ENCODE assay signal across 1 cellular context in the genomic region with DNA sequence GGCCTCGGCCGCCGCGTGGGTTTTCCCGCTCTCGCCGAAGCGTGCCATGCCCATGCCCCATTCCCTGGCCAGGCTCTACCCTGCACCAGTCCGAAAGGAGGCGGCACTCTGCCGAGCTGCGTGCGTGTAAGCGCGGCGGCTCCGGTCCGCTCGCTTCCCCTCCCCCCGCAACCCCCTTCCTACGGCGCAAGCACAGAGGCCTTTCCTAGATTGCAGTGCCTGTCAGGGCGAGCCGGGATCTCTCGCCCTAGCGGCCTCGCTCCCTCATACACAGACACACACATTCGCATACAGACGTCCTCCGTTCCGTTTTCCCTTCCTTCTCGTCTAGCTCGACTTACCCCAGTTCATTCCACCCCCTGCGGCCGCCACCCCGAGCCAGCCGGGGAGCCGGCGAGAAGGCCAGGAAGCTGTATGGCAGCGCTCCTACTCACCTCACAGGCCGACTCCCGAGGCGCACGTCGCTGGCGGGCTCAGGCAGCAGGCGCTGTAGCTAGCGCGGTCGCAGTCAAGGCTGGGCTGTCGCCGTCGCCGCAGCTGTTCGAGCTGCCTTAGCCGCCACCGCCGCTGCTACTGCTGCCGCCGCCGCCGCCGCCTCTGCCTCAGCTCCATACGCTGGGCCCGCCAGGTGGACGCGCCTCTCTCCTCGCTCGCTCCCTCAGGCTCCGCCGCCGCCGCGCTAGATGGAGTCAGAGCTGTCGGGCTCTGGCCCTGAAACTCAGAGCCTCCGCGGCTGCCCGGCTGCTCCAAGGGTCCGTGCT.
TF ChIP-seq lines count a peak whose summit lies in the region.

No MANE protein-coding gene starts in this region.

TF ChIP-seq in HepG2, 621 proteins besides CTCF, POLR2A, EP300 and RAD21 (continued from another document):
- TF ChIP-seq, protein P1, sequence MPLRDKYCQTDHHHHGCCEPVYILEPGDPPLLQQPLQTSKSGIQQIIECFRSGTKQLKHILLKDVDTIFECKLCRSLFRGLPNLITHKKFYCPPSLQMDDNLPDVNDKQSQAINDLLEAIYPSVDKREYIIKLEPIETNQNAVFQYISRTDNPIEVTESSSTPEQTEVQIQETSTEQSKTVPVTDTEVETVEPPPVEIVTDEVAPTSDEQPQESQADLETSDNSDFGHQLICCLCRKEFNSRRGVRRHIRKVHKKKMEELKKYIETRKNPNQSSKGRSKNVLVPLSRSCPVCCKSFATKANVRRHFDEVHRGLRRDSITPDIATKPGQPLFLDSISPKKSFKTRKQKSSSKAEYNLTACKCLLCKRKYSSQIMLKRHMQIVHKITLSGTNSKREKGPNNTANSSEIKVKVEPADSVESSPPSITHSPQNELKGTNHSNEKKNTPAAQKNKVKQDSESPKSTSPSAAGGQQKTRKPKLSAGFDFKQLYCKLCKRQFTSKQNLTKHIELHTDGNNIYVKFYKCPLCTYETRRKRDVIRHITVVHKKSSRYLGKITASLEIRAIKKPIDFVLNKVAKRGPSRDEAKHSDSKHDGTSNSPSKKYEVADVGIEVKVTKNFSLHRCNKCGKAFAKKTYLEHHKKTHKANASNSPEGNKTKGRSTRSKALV (CRISPR knock-in tag; IDR thresholded peaks at IDR 0.05): peak; percentile 95; the same call in 1 of the 2 replicates
- TF ChIP-seq, protein P2, sequence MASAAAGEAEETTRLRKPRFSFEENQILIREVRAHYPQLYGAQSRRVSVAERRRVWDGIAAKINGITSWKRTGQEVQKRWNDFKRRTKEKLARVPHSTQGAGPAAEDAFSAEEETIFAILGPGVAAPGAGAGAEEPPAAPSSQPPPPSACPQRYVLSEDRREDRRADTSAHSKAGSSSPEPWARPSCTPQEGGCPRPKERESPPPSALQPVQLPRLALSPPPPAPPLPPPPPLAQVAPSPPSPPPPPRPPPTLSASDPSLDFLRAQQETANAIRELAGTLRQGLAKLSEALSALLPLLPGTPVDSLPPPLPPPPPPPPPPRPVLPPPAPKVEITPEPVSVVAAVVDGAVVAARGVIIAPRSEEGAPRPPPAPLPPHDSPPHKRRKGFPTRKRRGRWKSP (CRISPR knock-in tag; IDR thresholded peaks at IDR 0.05): peak; percentile 95
- TF ChIP-seq ZNF724P (CRISPR knock-in tag; IDR thresholded peaks at IDR 0.05; ENCODE audit: borderline replicate concordance) (no peak), ZNF337 (CRISPR knock-in tag; IDR thresholded peaks at IDR 0.05; ENCODE audit: borderline replicate concordance, low read depth) (no peak), REL (CRISPR knock-in tag; conservative IDR thresholded peaks at IDR 0.05) (no peak), KDM5B (CRISPR knock-in tag; IDR thresholded peaks at IDR 0.05; ENCODE audit: borderline replicate concordance) (peak; percentile 71; the same call in 1 of the 2 replicates), NAIF1 (CRISPR knock-in tag; IDR thresholded peaks at IDR 0.05; ENCODE audit: borderline replicate concordance) (no peak), CC2D1A (CRISPR knock-in tag; IDR thresholded peaks at IDR 0.05) (no peak), ZNF292 (CRISPR knock-in tag; IDR thresholded peaks at IDR 0.05; ENCODE audit: borderline replicate concordance, low read depth) (no peak), ZFY (CRISPR knock-in tag; IDR thresholded peaks at IDR 0.05) (0 out of 2 replicates have a peak, but pooled peaks have one; percentile 20)
- TF ChIP-seq, protein P3, sequence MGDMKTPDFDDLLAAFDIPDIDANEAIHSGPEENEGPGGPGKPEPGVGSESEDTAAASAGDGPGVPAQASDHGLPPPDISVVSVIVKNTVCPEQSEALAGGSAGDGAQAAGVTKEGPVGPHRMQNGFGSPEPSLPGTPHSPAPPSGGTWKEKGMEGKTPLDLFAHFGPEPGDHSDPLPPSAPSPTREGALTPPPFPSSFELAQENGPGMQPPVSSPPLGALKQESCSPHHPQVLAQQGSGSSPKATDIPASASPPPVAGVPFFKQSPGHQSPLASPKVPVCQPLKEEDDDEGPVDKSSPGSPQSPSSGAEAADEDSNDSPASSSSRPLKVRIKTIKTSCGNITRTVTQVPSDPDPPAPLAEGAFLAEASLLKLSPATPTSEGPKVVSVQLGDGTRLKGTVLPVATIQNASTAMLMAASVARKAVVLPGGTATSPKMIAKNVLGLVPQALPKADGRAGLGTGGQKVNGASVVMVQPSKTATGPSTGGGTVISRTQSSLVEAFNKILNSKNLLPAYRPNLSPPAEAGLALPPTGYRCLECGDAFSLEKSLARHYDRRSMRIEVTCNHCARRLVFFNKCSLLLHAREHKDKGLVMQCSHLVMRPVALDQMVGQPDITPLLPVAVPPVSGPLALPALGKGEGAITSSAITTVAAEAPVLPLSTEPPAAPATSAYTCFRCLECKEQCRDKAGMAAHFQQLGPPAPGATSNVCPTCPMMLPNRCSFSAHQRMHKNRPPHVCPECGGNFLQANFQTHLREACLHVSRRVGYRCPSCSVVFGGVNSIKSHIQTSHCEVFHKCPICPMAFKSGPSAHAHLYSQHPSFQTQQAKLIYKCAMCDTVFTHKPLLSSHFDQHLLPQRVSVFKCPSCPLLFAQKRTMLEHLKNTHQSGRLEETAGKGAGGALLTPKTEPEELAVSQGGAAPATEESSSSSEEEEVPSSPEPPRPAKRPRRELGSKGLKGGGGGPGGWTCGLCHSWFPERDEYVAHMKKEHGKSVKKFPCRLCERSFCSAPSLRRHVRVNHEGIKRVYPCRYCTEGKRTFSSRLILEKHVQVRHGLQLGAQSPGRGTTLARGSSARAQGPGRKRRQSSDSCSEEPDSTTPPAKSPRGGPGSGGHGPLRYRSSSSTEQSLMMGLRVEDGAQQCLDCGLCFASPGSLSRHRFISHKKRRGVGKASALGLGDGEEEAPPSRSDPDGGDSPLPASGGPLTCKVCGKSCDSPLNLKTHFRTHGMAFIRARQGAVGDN (CRISPR knock-in tag; IDR thresholded peaks at IDR 0.05): peak; percentile 66
- TF ChIP-seq, protein P4, sequence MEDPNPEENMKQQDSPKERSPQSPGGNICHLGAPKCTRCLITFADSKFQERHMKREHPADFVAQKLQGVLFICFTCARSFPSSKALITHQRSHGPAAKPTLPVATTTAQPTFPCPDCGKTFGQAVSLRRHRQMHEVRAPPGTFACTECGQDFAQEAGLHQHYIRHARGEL (CRISPR knock-in tag; IDR thresholded peaks at IDR 0.05): no peak
- TF ChIP-seq, protein P5, sequence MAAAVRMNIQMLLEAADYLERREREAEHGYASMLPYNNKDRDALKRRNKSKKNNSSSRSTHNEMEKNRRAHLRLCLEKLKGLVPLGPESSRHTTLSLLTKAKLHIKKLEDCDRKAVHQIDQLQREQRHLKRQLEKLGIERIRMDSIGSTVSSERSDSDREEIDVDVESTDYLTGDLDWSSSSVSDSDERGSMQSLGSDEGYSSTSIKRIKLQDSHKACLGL (CRISPR knock-in tag; IDR thresholded peaks at IDR 0.05): 0 out of 2 replicates have a peak, but pooled peaks have one; percentile 28
- TF ChIP-seq, protein P6, sequence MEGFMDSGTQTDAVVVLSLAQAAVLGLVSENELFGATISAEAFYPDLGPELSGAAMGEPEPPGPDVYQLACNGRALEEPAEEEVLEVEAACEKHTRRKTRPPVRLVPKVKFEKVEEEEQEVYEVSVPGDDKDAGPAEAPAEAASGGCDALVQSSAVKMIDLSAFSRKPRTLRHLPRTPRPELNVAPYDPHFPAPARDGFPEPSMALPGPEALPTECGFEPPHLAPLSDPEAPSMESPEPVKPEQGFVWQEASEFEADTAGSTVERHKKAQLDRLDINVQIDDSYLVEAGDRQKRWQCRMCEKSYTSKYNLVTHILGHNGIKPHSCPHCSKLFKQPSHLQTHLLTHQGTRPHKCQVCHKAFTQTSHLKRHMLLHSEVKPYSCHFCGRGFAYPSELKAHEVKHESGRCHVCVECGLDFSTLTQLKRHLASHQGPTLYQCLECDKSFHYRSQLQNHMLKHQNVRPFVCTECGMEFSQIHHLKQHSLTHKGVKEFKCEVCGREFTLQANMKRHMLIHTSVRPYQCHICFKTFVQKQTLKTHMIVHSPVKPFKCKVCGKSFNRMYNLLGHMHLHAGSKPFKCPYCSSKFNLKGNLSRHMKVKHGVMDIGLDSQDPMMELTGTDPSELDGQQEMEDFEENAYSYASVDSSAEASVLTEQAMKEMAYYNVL (CRISPR knock-in tag; IDR thresholded peaks at IDR 0.05; ENCODE audit: borderline replicate concordance): no peak
- TF ChIP-seq, protein P7, sequence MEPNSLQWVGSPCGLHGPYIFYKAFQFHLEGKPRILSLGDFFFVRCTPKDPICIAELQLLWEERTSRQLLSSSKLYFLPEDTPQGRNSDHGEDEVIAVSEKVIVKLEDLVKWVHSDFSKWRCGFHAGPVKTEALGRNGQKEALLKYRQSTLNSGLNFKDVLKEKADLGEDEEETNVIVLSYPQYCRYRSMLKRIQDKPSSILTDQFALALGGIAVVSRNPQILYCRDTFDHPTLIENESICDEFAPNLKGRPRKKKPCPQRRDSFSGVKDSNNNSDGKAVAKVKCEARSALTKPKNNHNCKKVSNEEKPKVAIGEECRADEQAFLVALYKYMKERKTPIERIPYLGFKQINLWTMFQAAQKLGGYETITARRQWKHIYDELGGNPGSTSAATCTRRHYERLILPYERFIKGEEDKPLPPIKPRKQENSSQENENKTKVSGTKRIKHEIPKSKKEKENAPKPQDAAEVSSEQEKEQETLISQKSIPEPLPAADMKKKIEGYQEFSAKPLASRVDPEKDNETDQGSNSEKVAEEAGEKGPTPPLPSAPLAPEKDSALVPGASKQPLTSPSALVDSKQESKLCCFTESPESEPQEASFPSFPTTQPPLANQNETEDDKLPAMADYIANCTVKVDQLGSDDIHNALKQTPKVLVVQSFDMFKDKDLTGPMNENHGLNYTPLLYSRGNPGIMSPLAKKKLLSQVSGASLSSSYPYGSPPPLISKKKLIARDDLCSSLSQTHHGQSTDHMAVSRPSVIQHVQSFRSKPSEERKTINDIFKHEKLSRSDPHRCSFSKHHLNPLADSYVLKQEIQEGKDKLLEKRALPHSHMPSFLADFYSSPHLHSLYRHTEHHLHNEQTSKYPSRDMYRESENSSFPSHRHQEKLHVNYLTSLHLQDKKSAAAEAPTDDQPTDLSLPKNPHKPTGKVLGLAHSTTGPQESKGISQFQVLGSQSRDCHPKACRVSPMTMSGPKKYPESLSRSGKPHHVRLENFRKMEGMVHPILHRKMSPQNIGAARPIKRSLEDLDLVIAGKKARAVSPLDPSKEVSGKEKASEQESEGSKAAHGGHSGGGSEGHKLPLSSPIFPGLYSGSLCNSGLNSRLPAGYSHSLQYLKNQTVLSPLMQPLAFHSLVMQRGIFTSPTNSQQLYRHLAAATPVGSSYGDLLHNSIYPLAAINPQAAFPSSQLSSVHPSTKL (CRISPR knock-in tag; IDR thresholded peaks at IDR 0.05): no peak
- TF ChIP-seq, protein P8, sequence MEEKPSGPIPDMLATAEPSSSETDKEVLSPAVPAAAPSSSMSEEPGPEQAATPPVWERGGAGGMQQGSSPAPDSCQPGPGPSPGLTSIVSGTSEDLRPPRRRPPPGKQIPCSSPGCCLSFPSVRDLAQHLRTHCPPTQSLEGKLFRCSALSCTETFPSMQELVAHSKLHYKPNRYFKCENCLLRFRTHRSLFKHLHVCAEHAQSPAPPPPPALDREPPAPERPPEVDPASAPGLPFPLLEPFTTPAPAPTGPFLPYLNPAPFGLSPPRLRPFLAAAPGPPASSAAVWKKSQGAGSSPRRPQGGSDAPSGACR (CRISPR knock-in tag; IDR thresholded peaks at IDR 0.05): no peak
